8 cellular contexts compared by ENCODE assay signal in genomic region chr15:90401499-90401898, GRCh38. TPM values are rescaled to one million over a fixed set of nuclear protein-coding genes. Genes with fewer than 3 reads are reported as not detected.
A peak's percentile ranks its signal among the peaks of the same experiment; 100 is the strongest.
DNase-seq lines count a peak whose midpoint lies in the region; ATAC-seq and TF ChIP-seq lines count a peak whose summit lies in the region.

No MANE protein-coding gene starts in this region.

- no peak for ATAC-seq in naive thymus-derived CD4-positive, alpha-beta T cell
- ATAC-seq in HG03460 (IDR thresholded peaks at IDR 0.05; ENCODE audit: unreplicated experiment) (no peak), omental fat pad (ENCODE audit: low FRiP score) (no peak), HG02885 (IDR thresholded peaks at IDR 0.05; ENCODE audit: poor library complexity, unreplicated experiment) (no peak)

- H3K4me3 ChIP-seq in ACC112 (ENCODE audit: low read depth, low read length): peak overlapping the region; percentile 34
- H3K4me3 ChIP-seq in Karpas-422 (ENCODE audit: low read length): peak overlapping the region; percentile 54
- peak overlapping the region in 1 of 3 donors; percentile 15 for H3K4me3 ChIP-seq in breast epithelium
- peak overlapping the region; percentile 37 for H3K4me3 ChIP-seq in naive thymus-derived CD4-positive, alpha-beta T cell (ENCODE audit: low read length)

- H3K27ac Mint-ChIP-seq in naive thymus-derived CD4-positive, alpha-beta T cell: peak overlapping the region; percentile 94 to 99 (median 99)

- no peaks in the 10 kb centered on the region for H3K27me3 Mint-ChIP-seq in naive thymus-derived CD4-positive, alpha-beta T cell

- peak overlapping the region; percentile 53 for H3K9ac ChIP-seq in Karpas-422 (ENCODE audit: low read length)

- CTCF ChIA-PET in naive thymus-derived CD4-positive, alpha-beta T cell (lab: Charles Lee): interaction anchor here (0.6 to 0.7 kb wide), 2 partner anchors 39 to 167 kb away, joined by 3 read pairs; partner anchors contain the start of genes CIB1 and GDPGP1

- intact Hi-C loops in breast epithelium (cut with DNase I; ENCODE audit: low total_unique reads): no loop called here
- intact Hi-C loops in naive thymus-derived CD4-positive, alpha-beta T cell (cut with micrococcal nuclease): loop anchor here (1.0 to 10.0 kb wide), 11 partner anchors 12 to 453 kb away; partner anchors contain the start of genes CIB1 (in 2 of the 2), GDPGP1 (in 2 of the 2), IQGAP1 (in 1 of the 2) and ZNF774 (in 1 of the 2)

- peaks cover 39 to 72% (median 64%) of the 10 kb centered on the region in 7 donors for H3K4me1 Mint-ChIP-seq in naive thymus-derived CD4-positive, alpha-beta T cell

- H2AFZ ChIP-seq in ACC112 (ENCODE audit: low read length, unreplicated experiment) (no peak overlapping the region), Karpas-422 (ENCODE audit: low read length) (no peak overlapping the region)

- no peaks in the 10 kb centered on the region for H3K9me3 Mint-ChIP-seq in naive thymus-derived CD4-positive, alpha-beta T cell

- peak overlapping the region; percentile 74 for H3K4me2 ChIP-seq in Karpas-422 (ENCODE audit: low read depth, low read length, poor library complexity, severe bottlenecking)

- no peaks in the 10 kb centered on the region; the same call in 1 of the 2 replicates for H3K36me3 ChIP-seq in ACC112 (ENCODE audit: insufficient read depth, low read length)
- H3K36me3 ChIP-seq in Karpas-422 (ENCODE audit: insufficient read depth, low read length): no peaks in the 10 kb centered on the region
- no peaks in the 10 kb centered on the region for H3K36me3 ChIP-seq in breast epithelium
- H3K36me3 ChIP-seq in naive thymus-derived CD4-positive, alpha-beta T cell (ENCODE audit: control insufficient read depth in 2 of 3, insufficient read depth in 3 of 3, low read length in 3 of 3): no peaks in the 10 kb centered on the region

- H3K27me3 ChIP-seq in ACC112 (ENCODE audit: insufficient read depth, low read length) (no peaks in the 10 kb centered on the region), Karpas-422 (ENCODE audit: low read length) (no peaks in the 10 kb centered on the region), breast epithelium (no peaks in the 10 kb centered on the region)
- H3K27me3 ChIP-seq in naive thymus-derived CD4-positive, alpha-beta T cell (ENCODE audit: control insufficient read depth in 2 of 2, insufficient read depth in 2 of 2, low read length in 2 of 2): no peaks in the 10 kb centered on the region

- no peaks in the 10 kb centered on the region for H3K9me2 ChIP-seq in Karpas-422 (replicated peaks; ENCODE audit: insufficient read depth, low read length)

- DNase-seq in Karpas-422 (no peak), breast epithelium (ENCODE audit: low spot score in 2 of 2) (no peak), omental fat pad (ENCODE audit: low spot score) (no peak), NCI-H2171 (lab: John Stamatoyannopoulos, UW) (no peak)
- no peak for DNase-seq in naive thymus-derived CD4-positive, alpha-beta T cell

- peaks cover 0 to 11% (median 0%) of the 10 kb centered on the region in 5 donors for H3K36me3 Mint-ChIP-seq in naive thymus-derived CD4-positive, alpha-beta T cell

- TF ChIP-seq POLR2A in breast epithelium (IDR thresholded peaks at IDR 0.05): no peak

- peak overlapping the region in 8 of 10 donors; percentile 42 to 83 (median 79) for H3K4me3 Mint-ChIP-seq in naive thymus-derived CD4-positive, alpha-beta T cell

- TF ChIP-seq CTCF in breast epithelium (IDR thresholded peaks at IDR 0.05): no peak
- TF ChIP-seq CTCF in omental fat pad (IDR thresholded peaks at IDR 0.05): no peak

- no peaks in the 10 kb centered on the region for H4K20me1 ChIP-seq in Karpas-422 (ENCODE audit: insufficient read depth, low read depth, low read length)

- peaks cover 87% of the 10 kb centered on the region for H3K79me2 ChIP-seq in ACC112 (ENCODE audit: control insufficient read depth, insufficient read depth, low read length, unreplicated experiment)
- H3K79me2 ChIP-seq in Karpas-422 (ENCODE audit: low read length): peaks cover 94% of the 10 kb centered on the region

- POLR2A ChIA-PET in naive thymus-derived CD4-positive, alpha-beta T cell (lab: Charles Lee): interaction anchor here (0.8 to 6.7 kb wide), 5 partner anchors 10 to 127 kb away, joined by 3 to 48 read pairs (median 5); partner anchors contain the start of gene IQGAP1

- peaks cover 55% of the 10 kb centered on the region for H3K4me1 ChIP-seq in ACC112 (ENCODE audit: control insufficient read depth, insufficient read depth, low read length, unreplicated experiment)
- peaks cover 34% of the 10 kb centered on the region for H3K4me1 ChIP-seq in Karpas-422 (ENCODE audit: low read length)
- peaks cover 0 to 19% of the 10 kb centered on the region in 2 donors for H3K4me1 ChIP-seq in breast epithelium
- H3K4me1 ChIP-seq in naive thymus-derived CD4-positive, alpha-beta T cell (ENCODE audit: control insufficient read depth in 2 of 2, insufficient read depth in 2 of 2, low read length in 2 of 2): peaks cover 27 to 36% of the 10 kb centered on the region in 2 donors

- H3K27ac ChIP-seq in ACC112 (ENCODE audit: low read depth, low read length) (peak overlapping the region; percentile 93), Karpas-422 (ENCODE audit: low read length) (peak overlapping the region; percentile 83), breast epithelium (peak overlapping the region; percentile 96)
- H3K27ac ChIP-seq in naive thymus-derived CD4-positive, alpha-beta T cell (ENCODE audit: low read depth, low read length): peak overlapping the region; percentile 83

- no peaks in the 10 kb centered on the region for H3K9me3 ChIP-seq in Karpas-422 (ENCODE audit: low read length)
- no peaks in the 10 kb centered on the region for H3K9me3 ChIP-seq in breast epithelium
- no peaks in the 10 kb centered on the region for H3K9me3 ChIP-seq in naive thymus-derived CD4-positive, alpha-beta T cell (ENCODE audit: control insufficient read depth in 2 of 3, low read length in 3 of 3)

RNA-seq across cellular contexts. Expression of gene IQGAP1, which starts 13.5 kb away (rescaled TPM):
- 122 and 145 TPM in 2 replicates for total RNA-seq in Karpas-422 (2014; rRNA removed; shearing (Covaris generic); ENCODE audit: low replicate concordance)
- 100 to 1,000 TPM; 244 to 387 (median 288) TPM for total RNA-seq in breast epithelium
- 100 to 1,000 TPM in 2 of 5 experiments, 10 to 100 TPM in 3; 81.8 to 263 (median 93.8) TPM for total RNA-seq in naive thymus-derived CD4-positive, alpha-beta T cell
- 10 to 100 TPM; 73.9 to 79.4 TPM for polyA plus RNA-seq in naive thymus-derived CD4-positive, alpha-beta T cell
- total RNA-seq in omental fat pad: 100 to 1,000 TPM; 220 to 320 (median 295) TPM

RNA-seq across cellular contexts. Expression of gene ZNF774, which starts 49.4 kb away (rescaled TPM):
- 0.34 and 0.79 TPM in 2 replicates for total RNA-seq in Karpas-422 (2014; rRNA removed; shearing (Covaris generic); ENCODE audit: low replicate concordance)
- total RNA-seq in breast epithelium (1 to 10 TPM; 2.6 to 7.6 (median 4.6) TPM), omental fat pad (1 to 10 TPM in 2 of 4 donors, under 1 TPM in 2; 0.36 to 1.8 (median 1.1) TPM)
- total RNA-seq in naive thymus-derived CD4-positive, alpha-beta T cell: 1 to 10 TPM in 3 of 5 experiments, under 1 TPM in 2; 0.22 to 2.0 (median 1.5) TPM
- under 1 TPM; 0.08 to 0.16 TPM for polyA plus RNA-seq in naive thymus-derived CD4-positive, alpha-beta T cell
